ENCODE assay signal across 1 cellular context in genomic region chr1:1058921-1059493, GRCh38.
TF ChIP-seq lines count a peak whose summit lies in the region.

No MANE protein-coding gene starts in this region.

TF ChIP-seq in GM12878, 131 proteins besides CTCF, POLR2A, EP300 and RAD21:
- TF ChIP-seq IKZF1 (conservative IDR thresholded peaks at IDR 0.05) (0 out of 2 replicates have a peak, but pooled peaks have one; percentile 10), RELB (IDR thresholded peaks at IDR 0.05; ENCODE audit: low read depth) (peak; percentile 53; the same call in 1 of the 2 replicates), POU2F2 (IDR thresholded peaks at IDR 0.05; ENCODE audit: borderline replicate concordance, low read depth, low read length) (no peak), NFXL1 (IDR thresholded peaks at IDR 0.05; ENCODE audit: borderline replicate concordance) (peak; percentile 97), NBN (IDR thresholded peaks at IDR 0.05) (peak; percentile 67; the same call in 1 of the 2 replicates), E4F1 (IDR thresholded peaks at IDR 0.05; ENCODE audit: borderline replicate concordance, partially characterized antibody) (peak; percentile 18), SKIL (IDR thresholded peaks at IDR 0.05; ENCODE audit: low read depth, poor library complexity, severe bottlenecking) (no peak), MLLT1 (IDR thresholded peaks at IDR 0.05) (0 out of 2 replicates have a peak, but pooled peaks have one; percentile 18), HDGF (IDR thresholded peaks at IDR 0.05) (peak; percentile 66; the same call in 1 of the 2 replicates), HDAC6 (IDR thresholded peaks at IDR 0.05; ENCODE audit: unreplicated experiment) (peak; percentile 76), BHLHE40 (IDR thresholded peaks at IDR 0.05; ENCODE audit: borderline replicate concordance in 1 of 2, low read depth in 2 of 2, low read length in 1 of 2) (no peak), MXI1 (IDR thresholded peaks at IDR 0.05; ENCODE audit: low read depth, low read length) (no peak), LARP7 (IDR thresholded peaks at IDR 0.05) (0 out of 2 replicates have a peak, but pooled peaks have one; percentile 38)
